8 cellular contexts compared by ENCODE assay signal in the genomic region with DNA sequence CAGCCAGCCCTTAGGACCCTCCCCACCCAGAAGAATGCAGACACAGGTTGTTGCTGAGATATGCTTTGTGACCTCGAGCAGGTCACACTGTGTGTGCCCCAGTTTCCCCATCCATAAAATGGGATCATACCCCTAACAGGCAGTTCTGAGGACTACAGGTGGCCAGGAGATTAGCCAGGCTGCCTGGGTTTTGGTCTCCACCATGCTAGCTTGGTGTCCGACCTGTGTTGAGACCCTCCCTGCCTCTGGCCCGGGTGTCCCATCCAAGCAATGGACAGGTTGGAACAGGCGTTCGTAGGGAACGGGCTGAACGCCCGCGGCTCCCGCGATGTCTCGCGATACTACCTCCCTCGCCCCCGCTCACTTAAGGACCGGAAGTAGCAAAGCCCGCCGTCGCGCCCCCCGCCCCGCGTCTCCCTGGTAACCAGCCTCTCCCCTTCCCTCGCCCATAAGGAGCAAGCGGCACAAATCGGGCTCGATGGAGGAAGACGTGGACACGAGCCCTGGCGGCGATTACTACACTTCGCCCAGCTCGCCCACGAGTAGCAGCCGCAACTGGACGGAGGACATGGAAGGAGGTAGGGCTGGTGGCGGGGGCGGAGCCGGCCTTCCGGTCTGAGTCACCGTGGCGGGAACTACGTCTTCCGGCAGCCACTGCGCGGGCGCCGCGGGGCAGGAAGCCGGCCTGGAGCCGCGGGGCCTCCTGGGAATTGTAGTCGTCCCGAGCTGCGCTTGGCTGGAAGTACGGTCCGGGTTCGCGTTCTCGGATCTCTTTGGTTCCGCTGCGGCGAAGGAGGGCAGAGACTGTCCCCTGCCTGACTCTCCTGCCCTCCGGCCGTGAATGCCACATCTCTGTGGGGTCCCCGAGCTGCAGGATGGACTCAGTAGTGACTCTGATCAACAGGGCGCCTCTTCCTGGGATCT. TPM values are rescaled to one million over a fixed set of nuclear protein-coding genes. Genes with fewer than 3 reads are reported as not detected.
DNase-seq lines count a peak whose midpoint lies in the region; TF ChIP-seq lines count a peak whose summit lies in the region.

No MANE protein-coding gene starts in this region.

- H3K4me2 ChIP-seq in osteoblast (ENCODE audit: insufficient read depth, low read length), result peak overlapping the region; percentile 87

- TF ChIP-seq CTCF in osteoblast (IDR thresholded peaks at IDR 0.05; ENCODE audit: extremely low read depth, low read depth, low read length), result no peak
- peak in 1 of 3 experiments; percentile 11 for TF ChIP-seq CTCF in testis (IDR thresholded peaks at IDR 0.05)

- peaks cover 12% of the 10 kb centered on the region for H3K4me1 Mint-ChIP-seq in activated naive CD8-positive, alpha-beta T cell treated with anti-CD3 and anti-CD28 coated beads for 36 hours

- in situ Hi-C loops in HAP-1 (cut with MboI; ENCODE audit: low sequenced_read_pairs), result no loop called here

- intact Hi-C loops in head of caudate nucleus (cut with DNase I), result no loop called here
- intact Hi-C loops in testis (cut with DNase I; ENCODE audit: low total_unique reads), result loop anchor here (10.0 kb wide), 1 partner anchor 100 kb away; no protein-coding TSS in a partner anchor

- H3K36me3 ChIP-seq in HAP-1 (replicated peaks) (peaks cover 43% of the 10 kb centered on the region), osteoblast (ENCODE audit: insufficient read depth, low read length) (peaks cover 54% of the 10 kb centered on the region), testis (ENCODE audit: low read depth, missing control alignments) (no peaks in the 10 kb centered on the region)

- peaks cover 14% of the 10 kb centered on the region for H4K20me1 ChIP-seq in osteoblast (ENCODE audit: insufficient read depth, low read length)

- peak overlapping the region; percentile 77 for H2AFZ ChIP-seq in osteoblast (ENCODE audit: low read length)

- H3K9me3 ChIP-seq in HAP-1 (no peaks in the 10 kb centered on the region), osteoblast (ENCODE audit: low read depth, low read length) (peaks cover 5% of the 10 kb centered on the region), testis (no peaks in the 10 kb centered on the region)

- H3K27me3 ChIP-seq in HAP-1 (ENCODE audit: low read depth), result no peaks in the 10 kb centered on the region
- H3K27me3 ChIP-seq in osteoblast (ENCODE audit: insufficient read depth, low read length), result no peaks in the 10 kb centered on the region
- no peaks in the 10 kb centered on the region for H3K27me3 ChIP-seq in testis

- H3K36me3 Mint-ChIP-seq in activated naive CD8-positive, alpha-beta T cell treated with anti-CD3 and anti-CD28 coated beads for 36 hours, result peaks cover 27% of the 10 kb centered on the region

- peaks cover 57% of the 10 kb centered on the region for H3K79me2 ChIP-seq in osteoblast (ENCODE audit: insufficient read depth, low read length)

- H3K4me3 ChIP-seq in HAP-1, result peak overlapping the region; percentile 63
- peak overlapping the region; percentile 69 for H3K4me3 ChIP-seq in osteoblast (ENCODE audit: insufficient read depth, low read length)
- H3K4me3 ChIP-seq in testis, result peak overlapping the region; percentile 64 to 65

- peak overlapping the region; percentile 93 for H3K4me3 Mint-ChIP-seq in activated naive CD8-positive, alpha-beta T cell treated with anti-CD3 and anti-CD28 coated beads for 36 hours

- 4 to 7% methylated on average over 29 to 43 of the region's 67 CpGs for WGBS in testis, 2 donors

- DNase-seq in ELR (ENCODE audit: low read depth) (peak; percentile 98), HAP-1 (ENCODE audit: low spot score in 2 of 2) (peak; percentile 91 to 97), MV-4-11 (lab: John Stamatoyannopoulos, UW) (peak; percentile 97), SK-N-DZ (ENCODE audit: low spot score) (peak; percentile 94), head of caudate nucleus (peak; percentile 83 to 98 (median 96)), osteoblast (ENCODE audit: insufficient read length, low spot score, missing footprints) (peak; percentile 100), testis (peak; percentile 96)
- peak; percentile 98 for DNase-seq in activated naive CD8-positive, alpha-beta T cell treated with anti-CD3 and anti-CD28 coated beads for 36 hours

- H3K9me3 Mint-ChIP-seq in activated naive CD8-positive, alpha-beta T cell treated with anti-CD3 and anti-CD28 coated beads for 36 hours, result peaks cover 5% of the 10 kb centered on the region

- H3K27ac ChIP-seq in osteoblast (ENCODE audit: low read depth, low read length) (peak overlapping the region; percentile 76), testis (peak overlapping the region; percentile 76 to 90)

- H3K4me1 ChIP-seq in HAP-1, result no peaks in the 10 kb centered on the region
- peaks cover 14% of the 10 kb centered on the region for H3K4me1 ChIP-seq in osteoblast (ENCODE audit: insufficient read depth, low read length)
- peaks cover 25% of the 10 kb centered on the region for H3K4me1 ChIP-seq in testis

- no peak for TF ChIP-seq POLR2A in testis (IDR thresholded peaks at IDR 0.05)

- no peaks in the 10 kb centered on the region for H3K27me3 Mint-ChIP-seq in activated naive CD8-positive, alpha-beta T cell treated with anti-CD3 and anti-CD28 coated beads for 36 hours

- peak overlapping the region; percentile 99 for H3K27ac Mint-ChIP-seq in activated naive CD8-positive, alpha-beta T cell treated with anti-CD3 and anti-CD28 coated beads for 36 hours

RNA-seq across cellular contexts. Expression of a gene that starts 45.4 kb away (rescaled TPM):
- polyA plus RNA-seq in SK-N-DZ (2014; cell fraction: cytosol; rRNA removed), result 1.3 TPM in 1 of 2 replicates, not detected in the other
- polyA plus RNA-seq in SK-N-DZ (2014; cell fraction: nucleus; rRNA removed), result 1.9 TPM in 1 of 2 replicates, not detected in the other
- 1 to 10 TPM; 2.2 to 2.5 TPM for total RNA-seq in activated naive CD8-positive, alpha-beta T cell treated with anti-CD3 and anti-CD28 coated beads for 36 hours
- total RNA-seq in osteoblast (not detected in 2 replicates), testis (1 to 10 TPM; 1.3 to 3.1 TPM)
- 10.1 TPM for polyA plus RNA-seq in testis (ENCODE audit: insufficient read depth, low read depth, low replicate concordance)

RNA-seq across cellular contexts. Expression of a gene that starts 48.3 kb away (rescaled TPM):
- polyA plus RNA-seq in SK-N-DZ (2014; cell fraction: cytosol; rRNA removed), result not detected in 2 replicates
- polyA plus RNA-seq in SK-N-DZ (2014; cell fraction: nucleus; rRNA removed), result not detected in 2 replicates
- total RNA-seq in activated naive CD8-positive, alpha-beta T cell treated with anti-CD3 and anti-CD28 coated beads for 36 hours, result not detected
- total RNA-seq in osteoblast, result not detected in 2 replicates
- total RNA-seq in testis, result not detected
- polyA plus RNA-seq in testis (ENCODE audit: insufficient read depth, low read depth, low replicate concordance), result not detected

Comparison
In these comparisons a context has a peak if more than half of its experiments do, and no peak if none do; other contexts are left out.
1. Peak in every context shown above with its lines: DNase-seq, H3K4me3 ChIP-seq and H3K27ac ChIP-seq.